In genomic region chr2:17816396-17817245, GRCh38 we compare ENCODE assay signal across 1 cellular context.
TF ChIP-seq lines count a peak whose summit lies in the region.

MSGN1 (plus strand) TSS chr2:17816460; CDS start chr2:17816519, 59 bp downstream.

TF ChIP-seq in GM23338, 12 proteins besides CTCF, POLR2A, EP300 and RAD21 (continued from another document):
- no peak for TF ChIP-seq ZNF462 (CRISPR knock-in tag; IDR thresholded peaks at IDR 0.05)
- TF ChIP-seq EZH2phosphoT487 (IDR thresholded peaks at IDR 0.05; ENCODE audit: unreplicated experiment), result no peak
- no peak for TF ChIP-seq REST (IDR thresholded peaks at IDR 0.05; ENCODE audit: unreplicated experiment)
- no peak for TF ChIP-seq JUNB (IDR thresholded peaks at IDR 0.05; ENCODE audit: unreplicated experiment)
TF ChIP-seq in GM23338: peak in this region for 0.
